ENCODE assay signal across 8 cellular contexts in genomic region chr5:141214583-141214982, GRCh38. TPM values are rescaled to one million over a fixed set of nuclear protein-coding genes. Genes with fewer than 3 reads are reported as not detected.
DNase-seq lines count a peak whose midpoint lies in the region; ATAC-seq, FAIRE-seq and TF ChIP-seq lines count a peak whose summit lies in the region.
"Not testable (repeated sequence)": the region's sequence is repeated elsewhere in the genome, so short reads cannot be mapped to it uniquely, and the experiment has no call there.
"Had no signal": no experiment of that assay in that cellular context is flagged by ENCODE, and none has a peak within 500 bp of the region (broad histone marks: within the 10 kb centered on the region; RNA-seq: fewer than 3 reads in every experiment).

No MANE protein-coding gene starts in this region.

- POLR2A ChIA-PET in WTC11 (lab: Charles Lee) = not testable (repeated sequence)

- H3K27ac ChIP-seq in coronary artery; mesendoderm (ENCODE audit: low read depth, low read length); aorta (ENCODE audit: low read depth in 1 of 2, low read length in 2 of 2): not testable (repeated sequence)

- H2BK120ac ChIP-seq in mesendoderm (ENCODE audit: low read depth, low read length) = not testable (repeated sequence)

- H3K9me3 ChIP-seq in aorta (ENCODE audit: control insufficient read depth, low read length) = peaks cover 19% of the 10 kb centered on the region

- not testable (repeated sequence) for H3K4me2 ChIP-seq in mesendoderm (ENCODE audit: low read length)

- not testable (repeated sequence) for H2BK5ac ChIP-seq in mesendoderm (ENCODE audit: low read length)

- peaks cover 25% of the 10 kb centered on the region for H3K9me3 Mint-ChIP-seq in WTC11

- DNase-seq in HTR-8/SVneo (ENCODE audit: insufficient read length, low spot score); WTC11 (ENCODE audit: low spot score); coronary artery (ENCODE audit: low spot score); Right ventricle myocardium superior; mesendoderm; aorta: not testable (repeated sequence)

- not testable (repeated sequence) for H3K23ac ChIP-seq in mesendoderm (ENCODE audit: low read length)

- H3K27ac Mint-ChIP-seq in WTC11 = not testable (repeated sequence)

- not testable (repeated sequence) for H3K79me2 ChIP-seq in mesendoderm (ENCODE audit: control insufficient read depth, insufficient read depth, low read length)

- not testable (repeated sequence) for H3K4me1 Mint-ChIP-seq in WTC11

- not testable (repeated sequence) for H4K8ac ChIP-seq in mesendoderm (ENCODE audit: low read depth, low read length)

- H3K79me1 ChIP-seq in mesendoderm (ENCODE audit: low read length) = not testable (repeated sequence)

- not testable (repeated sequence) for H4K5ac ChIP-seq in mesendoderm (ENCODE audit: low read length)

- H3K27me3 Mint-ChIP-seq in WTC11 (ENCODE audit: low read depth) = not testable (repeated sequence)

- not testable (repeated sequence) for TF ChIP-seq CTCF in WTC11 (IDR thresholded peaks at IDR 0.05); coronary artery (IDR thresholded peaks at IDR 0.05)

- ATAC-seq in WTC11 = not testable (repeated sequence)
- ATAC-seq in Right ventricle myocardium superior (ENCODE audit: poor library complexity) (peak; percentile 54), aorta (ENCODE audit: low FRiP score) (peak; percentile 7)

- H3K9ac ChIP-seq in mesendoderm (ENCODE audit: low read length) = not testable (repeated sequence)

- H3K4me3 ChIP-seq in coronary artery = peak overlapping the region; percentile 8
- not testable (repeated sequence) for H3K4me3 ChIP-seq in mesendoderm (ENCODE audit: low read length); aorta (ENCODE audit: low read length in 2 of 2)

- H3K56ac ChIP-seq in mesendoderm (ENCODE audit: low read length) = not testable (repeated sequence)

- intact Hi-C loops in Right ventricle myocardium superior (cut with DNase I); aorta (cut with DNase I): not testable (repeated sequence)

- H2AK5ac ChIP-seq in mesendoderm (ENCODE audit: low read length) = not testable (repeated sequence)

- no CpG with 5 or more reads among the region's 12 CpGs for WGBS in mesendoderm (ENCODE audit: extremely low coverage, insufficient coverage, low lambda C conversion rate)
- 50 to 52% methylated on average over 9 to 11 of the region's 12 CpGs for WGBS in aorta, 2 donors

- not testable (repeated sequence) for H3K4me1 ChIP-seq in mesendoderm (ENCODE audit: control insufficient read depth, low read depth, low read length); aorta (ENCODE audit: control insufficient read depth in 1 of 2, insufficient read depth in 2 of 2, low read length in 2 of 2)

- CTCF ChIA-PET in WTC11 (lab: Charles Lee) = interaction anchor here (0.9 to 2.4 kb wide), 13 partner anchors 9 to 343 kb away, joined by 3 to 20 read pairs (median 7); partner anchors contain the start of genes PCDHB14, PCDHB15, PCDHB16 and PCDHB2

- H3K4me3 Mint-ChIP-seq in WTC11 = peak overlapping the region; percentile 19; the same call in 1 of the 2 replicates

- not testable (repeated sequence) for H3K27me3 ChIP-seq in mesendoderm (ENCODE audit: insufficient read depth, low read length, poor library complexity); aorta (ENCODE audit: control insufficient read depth in 1 of 2, insufficient read depth in 2 of 2, low read length in 1 of 2)

- H3K4ac ChIP-seq in mesendoderm (ENCODE audit: low read depth, low read length) = not testable (repeated sequence)

- H2BK15ac ChIP-seq in mesendoderm (replicated peaks; ENCODE audit: low read depth) = not testable (repeated sequence)

- not testable (repeated sequence) for H3K36me3 ChIP-seq in mesendoderm (ENCODE audit: control insufficient read depth, insufficient read depth, low read length); aorta (ENCODE audit: control insufficient read depth in 1 of 2, insufficient read depth in 2 of 2, low read length in 1 of 2)

- H3K36me3 Mint-ChIP-seq in WTC11 = peaks cover 25% of the 10 kb centered on the region

- peak; percentile 76 for FAIRE-seq in HTR-8/SVneo (lab: Jason Lieb, UNC)

- peak overlapping the region; percentile 7 for H3K18ac ChIP-seq in mesendoderm (ENCODE audit: low read length)

RNA-seq across cellular contexts. Expression of gene PCDHB13, which starts 0.9 kb away (rescaled TPM):
- 2.2 to 2.9 TPM (median 2.6 TPM) in 3 replicates for total RNA-seq in WTC11 (2021)
- total RNA-seq in Right ventricle myocardium superior = 2.8 TPM
- 1.4 TPM for polyA plus RNA-seq in mesendoderm (2013, experiment 1 of 2)
- polyA plus RNA-seq in mesendoderm (2013, experiment 2 of 2) = 1.6 TPM
- total RNA-seq in aorta = 1 to 10 TPM; 4.2 to 6.7 TPM
- 1 to 10 TPM in 1 of 2 donors, under 1 TPM in 1; 0.75 to 1.3 TPM for polyA plus RNA-seq in aorta
- total RNA-seq: G401 had no signal
- polyA plus RNA-seq: CD4-positive, alpha-beta memory T cell had no signal

RNA-seq across cellular contexts. Expression of gene PCDHB12, which starts 6.1 kb away (rescaled TPM):
- total RNA-seq in WTC11 (2021) (2.7 to 3.1 TPM (median 3.1 TPM) in 3 replicates), Right ventricle myocardium superior (1.0 TPM), aorta (1 to 10 TPM; 5.7 to 6.7 TPM)
- polyA plus RNA-seq in mesendoderm (2013, experiment 1 of 2) = 1.00 TPM
- 0.78 TPM for polyA plus RNA-seq in mesendoderm (2013, experiment 2 of 2)
- polyA plus RNA-seq in aorta = 1 to 10 TPM in 1 of 2 donors, under 1 TPM in 1; 0.75 to 2.9 TPM
- total RNA-seq: CD4-positive, alpha-beta memory T cell; G401 had no signal
- polyA plus RNA-seq: CD4-positive, alpha-beta memory T cell had no signal

RNA-seq across cellular contexts. Expression of gene PCDHB14, which starts 8.6 kb away (rescaled TPM):
- total RNA-seq in WTC11 (2021) = 2.6 to 3.5 TPM (median 2.8 TPM) in 3 replicates
- 3.3 TPM for total RNA-seq in Right ventricle myocardium superior
- polyA plus RNA-seq in mesendoderm (2013, experiment 1 of 2) = 1.4 TPM
- polyA plus RNA-seq in mesendoderm (2013, experiment 2 of 2) = 1.4 TPM
- 10 to 100 TPM in 1 of 2 donors, 1 to 10 TPM in 1; 7.5 to 10.1 TPM for total RNA-seq in aorta
- 1 to 10 TPM; 1.0 to 5.0 TPM for polyA plus RNA-seq in aorta
- polyA plus RNA-seq: CD4-positive, alpha-beta memory T cell had no signal

RNA-seq across cellular contexts. Expression of gene PCDHB11, which starts 15.2 kb away (rescaled TPM):
- total RNA-seq in WTC11 (2021) (0.61 to 1.2 TPM (median 0.92 TPM) in 3 replicates), Right ventricle myocardium superior (0.73 TPM), aorta (10 to 100 TPM in 1 of 2 donors, 1 to 10 TPM in 1; 8.1 to 15.3 TPM)
- polyA plus RNA-seq in mesendoderm (2013, experiment 1 of 2) = 0.51 TPM
- polyA plus RNA-seq in mesendoderm (2013, experiment 2 of 2) = 0.66 TPM
- polyA plus RNA-seq in aorta = 1 to 10 TPM; 2.9 to 4.7 TPM
- total RNA-seq: CD4-positive, alpha-beta memory T cell had no signal
- polyA plus RNA-seq: CD4-positive, alpha-beta memory T cell had no signal

RNA-seq across cellular contexts. Expression of gene PCDHB10, which starts 22.4 kb away (rescaled TPM):
- total RNA-seq in WTC11 (2021) = 1.4 to 1.9 TPM (median 1.7 TPM) in 3 replicates
- 0.81 TPM for total RNA-seq in Right ventricle myocardium superior
- polyA plus RNA-seq in mesendoderm (2013, experiment 1 of 2) = 1.6 TPM
- polyA plus RNA-seq in mesendoderm (2013, experiment 2 of 2) = 1.8 TPM
- 1 to 10 TPM; 3.6 to 7.7 TPM for total RNA-seq in aorta
- 1 to 10 TPM in 1 of 2 donors, under 1 TPM in 1; 0.25 to 4.5 TPM for polyA plus RNA-seq in aorta
- polyA plus RNA-seq: CD4-positive, alpha-beta memory T cell had no signal
